Comparison of ENCODE assay signal across 14 cellular contexts in genomic region chr11:134393638-134394037, GRCh38.
DNase-seq lines count a peak whose midpoint lies in the region; ATAC-seq lines count a peak whose summit lies in the region.
"Had no signal": no experiment of that assay in that cellular context is flagged by ENCODE, and none has a peak within 500 bp of the region (broad histone marks: within the 10 kb centered on the region; RNA-seq: fewer than 3 reads in every experiment).

No MANE protein-coding gene starts in this region.

- no peak overlapping the region for H3K27ac Mint-ChIP-seq in stimulated activated naive CD8-positive, alpha-beta T cell treated with anti-CD3 and anti-CD28 coated beads, Interleukin-15, amount 100 ng/mL, for 72 hours
- H3K27ac Mint-ChIP-seq in effector memory CD8-positive, alpha-beta T cell: no peak overlapping the region
- H3K27ac Mint-ChIP-seq: activated naive CD4-positive, alpha-beta T cell treated with anti-CD3 and anti-CD28 coated beads for 36 hours; stimulated activated naive CD8-positive, alpha-beta T cell treated with anti-CD3 and anti-CD28 coated beads, Interleukin-15, Interleukin-2, amounts not matched to agents 100 ng/mL and 50 ng/mL, for 24 hours had no signal

- ATAC-seq in stimulated activated naive CD8-positive, alpha-beta T cell treated with anti-CD3 and anti-CD28 coated beads, Interleukin-15, amount 100 ng/mL, for 72 hours: peak; percentile 30
- ATAC-seq in stimulated activated naive CD8-positive, alpha-beta T cell treated with anti-CD3 and anti-CD28 coated beads, Interleukin-15, Interleukin-2, amounts not matched to agents 100 U/mL and 50 U/mL, for 24 hours: no peak
- no peak for ATAC-seq in GM21360 (IDR thresholded peaks at IDR 0.05; ENCODE audit: unreplicated experiment)
- no peak for ATAC-seq in effector memory CD8-positive, alpha-beta T cell (replicated peaks)

- H3K36me3 Mint-ChIP-seq in effector memory CD8-positive, alpha-beta T cell (ENCODE audit: insufficient read depth): peaks cover 11% of the 10 kb centered on the region

- no peaks in the 10 kb centered on the region for H3K4me1 Mint-ChIP-seq in stimulated activated naive CD8-positive, alpha-beta T cell treated with anti-CD3 and anti-CD28 coated beads, Interleukin-15, amount 100 ng/mL, for 72 hours
- H3K4me1 Mint-ChIP-seq in effector memory CD8-positive, alpha-beta T cell (ENCODE audit: low read depth in 2 of 2): peaks cover 10 to 21% of the 10 kb centered on the region in 2 donors

- H3K9me3 Mint-ChIP-seq in stimulated activated naive CD8-positive, alpha-beta T cell treated with anti-CD3 and anti-CD28 coated beads, Interleukin-15, amount 100 ng/mL, for 72 hours: no peaks in the 10 kb centered on the region
- no peaks in the 10 kb centered on the region for H3K9me3 Mint-ChIP-seq in effector memory CD8-positive, alpha-beta T cell
- H3K9me3 Mint-ChIP-seq: activated naive CD4-positive, alpha-beta T cell treated with anti-CD3 and anti-CD28 coated beads for 36 hours; stimulated activated naive CD8-positive, alpha-beta T cell treated with anti-CD3 and anti-CD28 coated beads, Interleukin-15, Interleukin-2, amounts not matched to agents 100 ng/mL and 50 ng/mL, for 24 hours had no signal

- DNase-seq in stimulated activated naive CD8-positive, alpha-beta T cell treated with anti-CD3 and anti-CD28 coated beads, Interleukin-15, amount 100 ng/mL, for 72 hours: no peak
- DNase-seq in stimulated activated naive CD8-positive, alpha-beta T cell treated with anti-CD3 and anti-CD28 coated beads, Interleukin-15, Interleukin-2, amounts not matched to agents 100 U/mL and 50 U/mL, for 24 hours: no peak
- DNase-seq in left kidney (ENCODE audit: low read depth, low spot score) (peak; percentile 67), NCI-H1105 treated with DMSO at 0.1 percent for 48 hours (lab: John Stamatoyannopoulos, UW) (no peak), NCI-H1694 treated with DMSO at 0.1 percent for 48 hours (lab: John Stamatoyannopoulos, UW) (no peak)
- no peak for DNase-seq in effector memory CD8-positive, alpha-beta T cell
- DNase-seq: activated CD4-positive, CD25-positive, alpha-beta regulatory T cell; activated naive CD4-positive, alpha-beta T cell treated with anti-CD3 and anti-CD28 coated beads for 36 hours; HCEC 1CT had no signal

- peak overlapping the region; percentile 17 for H3K27ac ChIP-seq in angular gyrus (ENCODE audit: low read depth, low read length)
- H3K27ac ChIP-seq: BLaER1 treated with 17β-estradiol and CSF1 and Interleukin-3, amounts not matched to agents 10 nM and 100 nM; skin epidermis had no signal

- H3K27me3 Mint-ChIP-seq in stimulated activated naive CD8-positive, alpha-beta T cell treated with anti-CD3 and anti-CD28 coated beads, Interleukin-15, amount 100 ng/mL, for 72 hours: peaks cover 51% of the 10 kb centered on the region
- H3K27me3 Mint-ChIP-seq in effector memory CD8-positive, alpha-beta T cell: peaks cover 0 to 74% of the 10 kb centered on the region in 2 donors

- H3K4me3 Mint-ChIP-seq in stimulated activated naive CD8-positive, alpha-beta T cell treated with anti-CD3 and anti-CD28 coated beads, Interleukin-15, amount 100 ng/mL, for 72 hours: no peak overlapping the region
- no peak overlapping the region for H3K4me3 Mint-ChIP-seq in effector memory CD8-positive, alpha-beta T cell
- H3K4me3 Mint-ChIP-seq: activated naive CD4-positive, alpha-beta T cell treated with anti-CD3 and anti-CD28 coated beads for 36 hours; stimulated activated naive CD8-positive, alpha-beta T cell treated with anti-CD3 and anti-CD28 coated beads, Interleukin-15, Interleukin-2, amounts not matched to agents 100 ng/mL and 50 ng/mL, for 24 hours had no signal
